Comparison of ENCODE assay signal across 16 cellular contexts in genomic region chr14:50763386-50764007, GRCh38.
DNase-seq lines count a peak whose midpoint lies in the region; TF ChIP-seq lines count a peak whose summit lies in the region.
"Had no signal": no experiment of that assay in that cellular context is flagged by ENCODE, and none has a peak within 500 bp of the region (broad histone marks: within the 10 kb centered on the region; RNA-seq: fewer than 3 reads in every experiment).

No MANE protein-coding gene starts in this region.

- H3K4me3 ChIP-seq in BJ (ENCODE audit: low read depth, low read length) (no peak overlapping the region), prostate gland (no peak overlapping the region), Peyer's patch (no peak overlapping the region)
- H3K4me3 ChIP-seq: adrenal gland, gastroesophageal sphincter, transverse colon had no signal

- 18% methylated on average over 12 of the region's 12 CpGs for WGBS in prostate gland

- H3K4me1 ChIP-seq in prostate gland (replicated peaks) (peaks cover 26% of the 10 kb centered on the region), Peyer's patch (no peaks in the 10 kb centered on the region)
- H3K4me1 ChIP-seq: adrenal gland, gastroesophageal sphincter, transverse colon had no signal

- DNase-seq in BJ (ENCODE audit: low read depth) (peak; percentile 94), LoVo (ENCODE audit: low spot score) (peak; percentile 36), caudate nucleus (lab: John Stamatoyannopoulos, UW) (no peak), prostate gland (ENCODE audit: low spot score) (peak; percentile 80), NCI-H1417 treated with DMSO at 0.1 percent for 48 hours (lab: John Stamatoyannopoulos, UW) (no peak), ureter (ENCODE audit: low spot score) (no peak), T-helper 1 cell (no peak), Peyer's patch (no peak)
- DNase-seq: activated CD4-positive, alpha-beta T cell treated with anti-CD3 and anti-CD28 coated beads, Interleukin-2, amount 50 U/mL, for 48 hours; adrenal gland; DND-41; midbrain; NCI-H1694 treated with DMSO at 0.1 percent for 48 hours; stimulated activated CD4-positive, alpha-beta T cell treated with anti-CD3 and anti-CD28 coated beads, Interleukin-2, amount 100 ng/mL, for 24 hours; transverse colon had no signal

- CTCF ChIA-PET in BJ (lab: Yijun Ruan, JAX) = interaction anchor here (0.6 to 6.7 kb wide), 12 partner anchors 8 to 220 kb away, joined by 3 to 49 read pairs (median 4); no protein-coding TSS in a partner anchor

- H3K27me3 ChIP-seq in BJ (ENCODE audit: control insufficient read depth, insufficient read depth, low read length) (no peaks in the 10 kb centered on the region), prostate gland (replicated peaks; ENCODE audit: insufficient read depth) (no peaks in the 10 kb centered on the region), Peyer's patch (no peaks in the 10 kb centered on the region)
- H3K27me3 ChIP-seq: adrenal gland, gastroesophageal sphincter, transverse colon had no signal

- peaks cover 7% of the 10 kb centered on the region for H3K36me3 ChIP-seq in BJ (ENCODE audit: control insufficient read depth, insufficient read depth, low read length)
- H3K36me3 ChIP-seq in prostate gland = no peaks in the 10 kb centered on the region
- H3K36me3 ChIP-seq in Peyer's patch = peaks cover 0 to 62% (median 0%) of the 10 kb centered on the region in 3 donors

- H3K9me3 ChIP-seq in prostate gland = no peaks in the 10 kb centered on the region
- no peaks in the 10 kb centered on the region for H3K9me3 ChIP-seq in Peyer's patch
- H3K9me3 ChIP-seq: adrenal gland, gastroesophageal sphincter, transverse colon had no signal

- no peak for TF ChIP-seq POLR2A in prostate gland (IDR thresholded peaks at IDR 0.05)
- no peak for TF ChIP-seq POLR2A in Peyer's patch (IDR thresholded peaks at IDR 0.05)

- intact Hi-C loops in prostate gland (cut with DNase I) = no loop called here

- peak overlapping the region; percentile 82 for H3K27ac ChIP-seq in caudate nucleus (ENCODE audit: low read depth, low read length)
- H3K27ac ChIP-seq in prostate gland = peak overlapping the region; percentile 71 to 84
- H3K27ac ChIP-seq in Peyer's patch = no peak overlapping the region
- H3K27ac ChIP-seq: gastroesophageal sphincter, transverse colon had no signal

- TF ChIP-seq CTCF in BJ (IDR thresholded peaks at IDR 0.05; ENCODE audit: insufficient read depth, low read depth, low read length) = no peak
- TF ChIP-seq CTCF in prostate gland (IDR thresholded peaks at IDR 0.05) = peak in 1 of 4 experiments; percentile 39
- no peak for TF ChIP-seq CTCF in Peyer's patch (IDR thresholded peaks at IDR 0.05)

- POLR2A ChIA-PET in BJ (lab: Charles Lee) = interaction anchor here (0.6 to 1.5 kb wide), 3 partner anchors 25 to 95 kb away, joined by 3 to 4 read pairs (median 3); partner anchors contain the start of gene SAV1

Comparison
In these comparisons a context has a peak if more than half of its experiments do, and no peak if none do; other contexts are left out.
1. DNase-seq: peak in BJ (single experiment), LoVo (single experiment) and prostate gland (single experiment); none in caudate nucleus (0 of 61), NCI-H1417 treated with DMSO at 0.1 percent for 48 hours (single experiment), ureter (single experiment), T-helper 1 cell (0 of 5) and Peyer's patch (0 of 3).
2. H3K27ac ChIP-seq: peak in caudate nucleus (single experiment) and prostate gland (2 of 2); none in Peyer's patch (0 of 4).